In the genomic region with DNA sequence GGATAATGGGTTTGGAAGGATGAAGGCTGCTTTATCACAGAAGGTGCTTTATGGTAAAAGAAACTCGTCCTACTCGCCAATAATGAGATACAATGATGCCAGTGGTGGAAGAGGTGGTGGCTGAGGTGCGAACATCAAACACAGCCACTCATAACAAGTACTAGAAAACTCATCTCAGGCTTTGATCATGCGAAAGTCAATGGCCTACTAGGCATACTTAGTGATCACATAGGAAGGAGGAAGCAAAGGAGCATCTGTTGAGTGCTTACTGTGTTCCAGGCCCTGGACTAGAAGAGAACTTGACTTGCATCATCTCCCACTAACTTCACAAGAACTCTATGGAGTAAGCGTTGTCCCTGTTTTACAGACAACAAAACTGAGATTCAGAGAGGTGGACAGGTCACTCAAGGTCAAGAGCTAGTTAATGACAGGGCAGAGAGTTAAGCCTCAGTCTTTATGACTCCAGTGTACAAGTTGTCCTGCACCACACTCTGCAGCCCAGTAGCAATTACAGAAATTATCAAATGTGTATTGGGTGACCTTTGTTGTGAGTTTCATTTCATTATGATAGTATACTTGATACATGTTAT, we compare ENCODE assay signal across 17 cellular contexts. TPM values are rescaled to one million over a fixed set of nuclear protein-coding genes. Genes with fewer than 3 reads are reported as not detected.
DNase-seq lines count a peak whose midpoint lies in the region; ATAC-seq and TF ChIP-seq lines count a peak whose summit lies in the region.
"Had no signal": no experiment of that assay in that cellular context is flagged by ENCODE, and none has a peak within 500 bp of the region (broad histone marks: within the 10 kb centered on the region; RNA-seq: fewer than 3 reads in every experiment).

No MANE protein-coding gene starts in this region.

- ATAC-seq in CD4-positive, CD25-positive, alpha-beta regulatory T cell (ENCODE audit: low read depth in 2 of 2) = peak in 1 of 2 donors; percentile 77
- ATAC-seq in activated T-cell treated with anti-CD3 and anti-CD28 coated beads, Interleukin-2, amount 50 U/mL, for 72 hours (replicated peaks in 1 of 2) = peak; percentile 91 to 94
- ATAC-seq in naive thymus-derived CD8-positive, alpha-beta T cell = peak; percentile 30 to 65
- ATAC-seq in GM19023 (IDR thresholded peaks at IDR 0.05; ENCODE audit: unreplicated experiment) (no peak), HG02798 (IDR thresholded peaks at IDR 0.05; ENCODE audit: poor library complexity, unreplicated experiment) (no peak)
- ATAC-seq: A549, sciatic nerve had no signal

- no peak overlapping the region for H3K27ac ChIP-seq in CD4-positive, CD25-positive, alpha-beta regulatory T cell (ENCODE audit: insufficient read depth, low read length, poor library complexity, severe bottlenecking)
- H3K27ac ChIP-seq: A549 had no signal

- peaks cover 47% of the 10 kb centered on the region for H3K36me3 Mint-ChIP-seq in T-helper 1 cell treated with Interleukin-12 subunit alpha and Interleukin-12 subunit beta and Interleukin-4 antibody, amounts not matched to agents 30 μg/mL and 1 μg/mL, for 36 hours (ENCODE audit: low read depth)
- H3K36me3 Mint-ChIP-seq in CD4-positive, CD25-positive, alpha-beta regulatory T cell = peaks cover 23% of the 10 kb centered on the region
- H3K36me3 Mint-ChIP-seq in activated T-cell treated with anti-CD3 and anti-CD28 coated beads, Interleukin-2, amount 50 U/mL, for 72 hours (ENCODE audit: insufficient read depth in 2 of 2) = no peaks in the 10 kb centered on the region
- H3K36me3 Mint-ChIP-seq in naive thymus-derived CD8-positive, alpha-beta T cell = peaks cover 0 to 13% (median 11%) of the 10 kb centered on the region in 3 donors
- no peaks in the 10 kb centered on the region for H3K36me3 Mint-ChIP-seq in progenitor cell of endocrine pancreas (ENCODE audit: insufficient read depth)
- H3K36me3 Mint-ChIP-seq: type B pancreatic cell had no signal

- peaks cover 31% of the 10 kb centered on the region for H3K36me3 ChIP-seq in CD4-positive, CD25-positive, alpha-beta regulatory T cell (ENCODE audit: control insufficient read depth, insufficient read depth, low read length)

- no peaks in the 10 kb centered on the region for H3K27me3 ChIP-seq in CD4-positive, CD25-positive, alpha-beta regulatory T cell (ENCODE audit: control insufficient read depth, insufficient read depth, low read length)

- no peak for TF ChIP-seq CTCF in progenitor cell of endocrine pancreas (IDR thresholded peaks at IDR 0.05; ENCODE audit: unreplicated experiment)

- peaks cover 58% of the 10 kb centered on the region for H3K4me1 Mint-ChIP-seq in T-helper 1 cell treated with Interleukin-12 subunit alpha and Interleukin-12 subunit beta and Interleukin-4 antibody, amounts not matched to agents 30 μg/mL and 1 μg/mL, for 36 hours (ENCODE audit: low read depth)
- H3K4me1 Mint-ChIP-seq in CD4-positive, CD25-positive, alpha-beta regulatory T cell = peaks cover 38 to 94% (median 76%) of the 10 kb centered on the region in 4 donors
- H3K4me1 Mint-ChIP-seq in activated T-cell treated with anti-CD3 and anti-CD28 coated beads, Interleukin-2, amount 50 U/mL, for 72 hours (ENCODE audit: low read depth) = peaks cover 89% of the 10 kb centered on the region
- peaks cover 41 to 94% (median 90%) of the 10 kb centered on the region in 4 donors for H3K4me1 Mint-ChIP-seq in naive thymus-derived CD8-positive, alpha-beta T cell
- peaks cover 21% of the 10 kb centered on the region for H3K4me1 Mint-ChIP-seq in progenitor cell of endocrine pancreas (ENCODE audit: low read depth)

- POLR2A ChIA-PET in naive thymus-derived CD8-positive, alpha-beta T cell (lab: Charles Lee) = interaction anchor here (0.8 to 1.5 kb wide), 4 partner anchors 11 to 32 kb away, joined by 3 to 6 read pairs (median 4); no protein-coding TSS in a partner anchor

- peaks cover 41% of the 10 kb centered on the region for H3K4me1 ChIP-seq in CD4-positive, CD25-positive, alpha-beta regulatory T cell (ENCODE audit: control insufficient read depth, insufficient read depth, low read length, poor library complexity, severe bottlenecking)

- no peak for DNase-seq in T-helper 1 cell
- peak in 1 of 3 donors; percentile 67 for DNase-seq in CD4-positive, CD25-positive, alpha-beta regulatory T cell
- DNase-seq in activated T-cell treated with anti-CD3 and anti-CD28 coated beads, Interleukin-2, amount 50 U/mL, for 72 hours = peak; percentile 64 to 65
- DNase-seq in naive thymus-derived CD8-positive, alpha-beta T cell = peak in 3 of 10 donors; percentile 11 to 73 (median 22)
- DNase-seq in progenitor cell of endocrine pancreas (ENCODE audit: low spot score, unreplicated experiment) = no peak
- DNase-seq: foreskin fibroblast; left colon; MM.1S; NCI-H748 treated with DMSO at 0.1 percent for 48 hours; occipital lobe; stimulated activated CD4-positive, alpha-beta T cell treated with anti-CD3 and anti-CD28 coated beads, Interleukin-2, amount 100 ng/mL, for 48 hours had no signal

- peak overlapping the region; percentile 71 for H3K27ac Mint-ChIP-seq in T-helper 1 cell treated with Interleukin-12 subunit alpha and Interleukin-12 subunit beta and Interleukin-4 antibody, amounts not matched to agents 30 μg/mL and 1 μg/mL, for 36 hours
- peak overlapping the region; percentile 64 to 89 (median 66) for H3K27ac Mint-ChIP-seq in CD4-positive, CD25-positive, alpha-beta regulatory T cell
- H3K27ac Mint-ChIP-seq in activated T-cell treated with anti-CD3 and anti-CD28 coated beads, Interleukin-2, amount 50 U/mL, for 72 hours = peak overlapping the region; percentile 72
- peak overlapping the region in 8 of 10 donors; percentile 10 to 89 (median 61) for H3K27ac Mint-ChIP-seq in naive thymus-derived CD8-positive, alpha-beta T cell
- H3K27ac Mint-ChIP-seq in progenitor cell of endocrine pancreas = no peak overlapping the region
- H3K27ac Mint-ChIP-seq: type B pancreatic cell had no signal

- H3K27me3 Mint-ChIP-seq in T-helper 1 cell treated with Interleukin-12 subunit alpha and Interleukin-12 subunit beta and Interleukin-4 antibody, amounts not matched to agents 30 μg/mL and 1 μg/mL, for 36 hours (ENCODE audit: low read depth) = no peaks in the 10 kb centered on the region
- no peaks in the 10 kb centered on the region for H3K27me3 Mint-ChIP-seq in CD4-positive, CD25-positive, alpha-beta regulatory T cell
- no peaks in the 10 kb centered on the region for H3K27me3 Mint-ChIP-seq in activated T-cell treated with anti-CD3 and anti-CD28 coated beads, Interleukin-2, amount 50 U/mL, for 72 hours (ENCODE audit: low read depth)
- H3K27me3 Mint-ChIP-seq in naive thymus-derived CD8-positive, alpha-beta T cell = no peaks in the 10 kb centered on the region
- H3K27me3 Mint-ChIP-seq in progenitor cell of endocrine pancreas = peaks cover 6% of the 10 kb centered on the region

- H3K4me3 ChIP-seq in CD4-positive, CD25-positive, alpha-beta regulatory T cell (ENCODE audit: low read depth, low read length) = peak overlapping the region; percentile 2
- H3K4me3 ChIP-seq: A549 had no signal

- H3K4me3 Mint-ChIP-seq in T-helper 1 cell treated with Interleukin-12 subunit alpha and Interleukin-12 subunit beta and Interleukin-4 antibody, amounts not matched to agents 30 μg/mL and 1 μg/mL, for 36 hours = peak overlapping the region; percentile 23
- H3K4me3 Mint-ChIP-seq in CD4-positive, CD25-positive, alpha-beta regulatory T cell = peak overlapping the region in 3 of 4 donors; percentile 13 to 32 (median 31)
- peak overlapping the region; percentile 66 to 68 for H3K4me3 Mint-ChIP-seq in activated T-cell treated with anti-CD3 and anti-CD28 coated beads, Interleukin-2, amount 50 U/mL, for 72 hours
- H3K4me3 Mint-ChIP-seq in naive thymus-derived CD8-positive, alpha-beta T cell = peak overlapping the region in 7 of 10 donors; percentile 0 to 42 (median 10)
- no peak overlapping the region for H3K4me3 Mint-ChIP-seq in progenitor cell of endocrine pancreas (ENCODE audit: low read depth)
- H3K4me3 Mint-ChIP-seq: type B pancreatic cell had no signal

- H3K9me3 Mint-ChIP-seq in T-helper 1 cell treated with Interleukin-12 subunit alpha and Interleukin-12 subunit beta and Interleukin-4 antibody, amounts not matched to agents 30 μg/mL and 1 μg/mL, for 36 hours = no peaks in the 10 kb centered on the region
- no peaks in the 10 kb centered on the region for H3K9me3 Mint-ChIP-seq in CD4-positive, CD25-positive, alpha-beta regulatory T cell
- H3K9me3 Mint-ChIP-seq in activated T-cell treated with anti-CD3 and anti-CD28 coated beads, Interleukin-2, amount 50 U/mL, for 72 hours = no peaks in the 10 kb centered on the region
- no peaks in the 10 kb centered on the region for H3K9me3 Mint-ChIP-seq in naive thymus-derived CD8-positive, alpha-beta T cell
- H3K9me3 Mint-ChIP-seq in progenitor cell of endocrine pancreas (ENCODE audit: low read depth) = no peaks in the 10 kb centered on the region
- H3K9me3 Mint-ChIP-seq: type B pancreatic cell had no signal

- no peaks in the 10 kb centered on the region for H3K9me3 ChIP-seq in CD4-positive, CD25-positive, alpha-beta regulatory T cell (ENCODE audit: control insufficient read depth in 2 of 2, low read length in 2 of 2)
- H3K9me3 ChIP-seq: A549 had no signal

RNA-seq across cellular contexts. Expression of a gene that starts 33.6 kb away (rescaled TPM):
- total RNA-seq in CD4-positive, CD25-positive, alpha-beta regulatory T cell = 133 TPM
- polyA plus RNA-seq in CD4-positive, CD25-positive, alpha-beta regulatory T cell = 10 to 100 TPM; 14.2 to 22.7 (median 21.0) TPM
- total RNA-seq in activated T-cell treated with anti-CD3 and anti-CD28 coated beads, Interleukin-2, amount 50 U/mL, for 72 hours = 10 to 100 TPM; 36.6 to 56.2 TPM
- total RNA-seq in naive thymus-derived CD8-positive, alpha-beta T cell = 10 to 100 TPM; 67.1 to 69.0 TPM
- polyA plus RNA-seq in naive thymus-derived CD8-positive, alpha-beta T cell = 10 to 100 TPM; 13.1 to 22.6 (median 15.1) TPM
- 7.1 and 7.3 TPM in 2 replicates for total RNA-seq in progenitor cell of endocrine pancreas

Comparison
In these comparisons a context has a peak if more than half of its experiments do, and no peak if none do; other contexts are left out.
1. DNase-seq: peak in activated T-cell treated with anti-CD3 and anti-CD28 coated beads, Interleukin-2, amount 50 U/mL, for 72 hours (2 of 2); none in T-helper 1 cell (0 of 5) and progenitor cell of endocrine pancreas (single experiment).
2. ATAC-seq: peak in activated T-cell treated with anti-CD3 and anti-CD28 coated beads, Interleukin-2, amount 50 U/mL, for 72 hours (2 of 2) and naive thymus-derived CD8-positive, alpha-beta T cell (2 of 2); none in GM19023 (single experiment) and HG02798 (single experiment).